In genomic region chr6:111482959-111483735, GRCh38 we compare ENCODE assay signal across 1 cellular context.
TF ChIP-seq lines count a peak whose summit lies in the region.

REV3L (minus strand) TSS chr6:111483218; CDS start chr6:111482888, 330 bp downstream.

TF ChIP-seq in HepG2, 621 proteins besides CTCF, POLR2A, EP300 and RAD21 (continued from another document):
- TF ChIP-seq ZNF614 (CRISPR knock-in tag; IDR thresholded peaks at IDR 0.05; ENCODE audit: borderline replicate concordance) (no peak; the same call in 1 of the 2 replicates), ZNF292 (CRISPR knock-in tag; IDR thresholded peaks at IDR 0.05; ENCODE audit: borderline replicate concordance, low read depth) (peak; percentile 34; the same call in 1 of the 2 replicates), ARNTL (CRISPR knock-in tag; IDR thresholded peaks at IDR 0.05) (peak; percentile 73), UBTF (CRISPR knock-in tag; IDR thresholded peaks at IDR 0.05) (peak; percentile 47; the same call in 1 of the 2 replicates), FOXA3 (CRISPR knock-in tag; IDR thresholded peaks at IDR 0.05) (peak; percentile 28; the same call in 1 of the 2 replicates), ZNF850 (CRISPR knock-in tag; conservative IDR thresholded peaks at IDR 0.05) (0 out of 2 replicates have a peak, but pooled peaks have one; percentile 24), RNF2 (conservative IDR thresholded peaks at IDR 0.05; ENCODE audit: low read depth) (peak; percentile 19; the same call in 1 of the 2 replicates), LRRFIP1 (CRISPR knock-in tag; conservative IDR thresholded peaks at IDR 0.05) (no peak), MTA1 (CRISPR knock-in tag; IDR thresholded peaks at IDR 0.05; ENCODE audit: borderline replicate concordance) (peak; percentile 15; the same call in 1 of the 2 replicates), MAFF (IDR thresholded peaks at IDR 0.05; ENCODE audit: low read depth, low read length) (no peak), ZBTB43 (CRISPR knock-in tag; conservative IDR thresholded peaks at IDR 0.05) (peak; percentile 57; the same call in 1 of the 2 replicates), ZNF589 (CRISPR knock-in tag; conservative IDR thresholded peaks at IDR 0.05) (no peak), ZBTB2 (CRISPR knock-in tag; IDR thresholded peaks at IDR 0.05; ENCODE audit: low read depth) (peak; percentile 98), DNMT1 (CRISPR knock-in tag; IDR thresholded peaks at IDR 0.05) (0 out of 2 replicates have a peak, but pooled peaks have one; percentile 27), KLF11 (CRISPR knock-in tag; IDR thresholded peaks at IDR 0.05) (peak; percentile 94), ZNF136 (CRISPR knock-in tag; IDR thresholded peaks at IDR 0.05; ENCODE audit: low read depth) (no peak), SP2 (CRISPR knock-in tag; IDR thresholded peaks at IDR 0.05) (peak; percentile 61), NCOA2 (CRISPR knock-in tag; IDR thresholded peaks at IDR 0.05) (peak; percentile 10; the same call in 1 of the 2 replicates), RORA (CRISPR knock-in tag; IDR thresholded peaks at IDR 0.05) (no peak), SRSF9 (IDR thresholded peaks at IDR 0.05; ENCODE audit: borderline replicate concordance, insufficient read depth, low read depth, low read length, poor library complexity, severe bottlenecking) (no peak), SP4 (CRISPR knock-in tag; IDR thresholded peaks at IDR 0.05) (peak; percentile 84), ZNF513 (CRISPR knock-in tag; conservative IDR thresholded peaks at IDR 0.05) (no peak), ZNF576 (CRISPR knock-in tag; IDR thresholded peaks at IDR 0.05) (0 out of 2 replicates have a peak, but pooled peaks have one; percentile 13), TFAP4 (IDR thresholded peaks at IDR 0.05; ENCODE audit: borderline replicate concordance, low read depth) (peak; percentile 88; the same call in 1 of the 2 replicates), PCBP2 (optimal IDR thresholded peaks at IDR 0.05; ENCODE audit: low read depth, low read length, poor library complexity, severe bottlenecking) (peak; percentile 11), MLLT10 (CRISPR knock-in tag; IDR thresholded peaks at IDR 0.05) (no peak), ZNF713 (CRISPR knock-in tag; IDR thresholded peaks at IDR 0.05) (peak; percentile 49; the same call in 1 of the 2 replicates), MNT (IDR thresholded peaks at IDR 0.05) (no peak), ZNF317 (CRISPR knock-in tag; IDR thresholded peaks at IDR 0.05) (no peak; the same call in 1 of the 2 replicates), XBP1 (CRISPR knock-in tag; IDR thresholded peaks at IDR 0.05) (peak; percentile 37; the same call in 1 of the 2 replicates), KLF6 (CRISPR knock-in tag; IDR thresholded peaks at IDR 0.05) (peak; percentile 75; the same call in 1 of the 2 replicates), MAFK (conservative IDR thresholded peaks at IDR 0.05 in 1 of 2, IDR thresholded peaks at IDR 0.05 in 1 of 2; ENCODE audit: low read length in 2 of 2) (0 out of 4 replicates have a peak, but pooled peaks of 1 of the 2 experiments have one; percentile 3), PRDM15 (CRISPR knock-in tag; IDR thresholded peaks at IDR 0.05) (0 out of 2 replicates have a peak, but pooled peaks have one; percentile 20), GLMP (CRISPR knock-in tag; IDR thresholded peaks at IDR 0.05; ENCODE audit: borderline replicate concordance) (no peak), ZKSCAN1 (IDR thresholded peaks at IDR 0.05; ENCODE audit: low read length) (peak; percentile 29; the same call in 1 of the 2 replicates), BCL6 (CRISPR knock-in tag; IDR thresholded peaks at IDR 0.05) (no peak; the same call in none of the 2 replicates), MYC (CRISPR knock-in tag; IDR thresholded peaks at IDR 0.05; ENCODE audit: borderline replicate concordance) (peak; percentile 91; the same call in 1 of the 2 replicates), ZNF878 (CRISPR knock-in tag; IDR thresholded peaks at IDR 0.05) (0 out of 2 replicates have a peak, but pooled peaks have one; percentile 1), ZNF143 (CRISPR knock-in tag; IDR thresholded peaks at IDR 0.05) (0 out of 2 replicates have a peak, but pooled peaks have one; percentile 10)
